1 cellular context compared by ENCODE assay signal in genomic region chr11:133898770-133899115, GRCh38.
TF ChIP-seq lines count a peak whose summit lies in the region.

No MANE protein-coding gene starts in this region.

TF ChIP-seq in HCT116, 20 proteins besides CTCF, POLR2A, EP300 and RAD21 (continued from another document):
- no peak for TF ChIP-seq REST (IDR thresholded peaks at IDR 0.05; ENCODE audit: low read depth)
- TF ChIP-seq SIN3A (IDR thresholded peaks at IDR 0.05; ENCODE audit: low read depth): no peak
- TF ChIP-seq ZFX (IDR thresholded peaks at IDR 0.05): no peak
- TF ChIP-seq EZH2 (IDR thresholded peaks at IDR 0.05): no peak
- TF ChIP-seq ELF1 (IDR thresholded peaks at IDR 0.05; ENCODE audit: borderline replicate concordance, low read depth): no peak
- no peak for TF ChIP-seq CBX3 (IDR thresholded peaks at IDR 0.05; ENCODE audit: low read depth)
- no peak for TF ChIP-seq SRF (IDR thresholded peaks at IDR 0.05; ENCODE audit: low read depth)
- no peak for TF ChIP-seq TCF7L2 (IDR thresholded peaks at IDR 0.05; ENCODE audit: borderline replicate concordance, extremely low read depth, insufficient read depth, insufficient read length)
- no peak for TF ChIP-seq ZBTB33 (IDR thresholded peaks at IDR 0.05; ENCODE audit: extremely low read depth, insufficient replicate concordance, low read length)
- no peak for TF ChIP-seq ZNF274 (IDR thresholded peaks at IDR 0.05; ENCODE audit: low read depth, low read length)
- TF ChIP-seq JUND (IDR thresholded peaks at IDR 0.05): no peak
- TF ChIP-seq POLR2AphosphoS5 (IDR thresholded peaks at IDR 0.05; ENCODE audit: low read depth, low read length): no peak
- no peak for TF ChIP-seq EGR1 (IDR thresholded peaks at IDR 0.05; ENCODE audit: low read depth)
- no peak for TF ChIP-seq MAX (IDR thresholded peaks at IDR 0.05)
- TF ChIP-seq YY1 (IDR thresholded peaks at IDR 0.05; ENCODE audit: extremely low read depth, insufficient replicate concordance, low read depth, low read length): no peak
- TF ChIP-seq ATF3 (IDR thresholded peaks at IDR 0.05): no peak
- no peak for TF ChIP-seq EZH2phosphoT487 (IDR thresholded peaks at IDR 0.05; ENCODE audit: borderline replicate concordance)
- no peak for TF ChIP-seq FOSL1 (IDR thresholded peaks at IDR 0.05; ENCODE audit: low read depth)
- TF ChIP-seq SP1 (IDR thresholded peaks at IDR 0.05; ENCODE audit: low read depth): no peak
TF ChIP-seq in HCT116: peak in this region for 0.
